In the genomic region with DNA sequence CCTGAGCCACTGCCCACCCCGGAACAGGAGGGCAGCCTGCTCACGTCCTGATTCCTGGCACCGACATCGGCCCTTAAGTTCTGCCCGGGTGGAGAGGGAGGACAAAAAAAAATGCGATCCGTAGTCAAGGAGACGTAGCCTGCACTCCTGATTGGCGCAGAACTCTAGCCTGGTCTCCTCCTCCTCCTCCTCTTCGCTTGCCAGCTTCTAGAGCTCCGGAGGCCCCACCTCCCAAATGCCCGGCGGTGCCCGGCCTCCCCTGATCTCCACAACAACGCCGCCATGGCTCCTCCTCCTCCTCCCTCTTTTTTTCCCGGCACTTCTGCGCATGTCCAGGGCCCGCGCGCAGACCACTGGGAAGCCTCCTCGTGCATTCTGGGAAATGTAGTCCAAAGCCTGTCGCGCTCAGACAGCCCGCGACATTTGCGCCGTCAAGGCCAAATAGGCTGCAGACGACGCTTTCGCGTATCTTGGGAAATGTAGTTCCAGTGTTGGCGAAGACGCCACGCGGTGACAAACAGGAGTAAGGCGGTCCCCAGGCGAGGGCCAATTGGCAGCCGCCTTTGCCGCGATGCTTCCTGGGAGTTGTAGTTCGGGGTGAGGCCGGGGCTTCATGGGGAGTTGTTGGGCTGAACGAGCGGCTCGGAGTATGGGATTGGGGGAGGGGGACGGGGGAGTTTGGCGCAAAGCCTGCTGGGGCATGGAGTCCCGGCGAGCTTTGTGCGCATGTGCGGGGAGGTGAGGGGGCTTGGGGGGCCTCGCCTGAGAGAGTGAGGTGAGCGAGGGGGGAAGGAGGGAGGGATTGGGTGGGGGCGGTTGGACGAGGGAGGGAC, we compare ENCODE assay signal across 1 cellular context.
TF ChIP-seq lines count a peak whose summit lies in the region.

A gene (plus strand): TSS at position 705 of the 833 bp plus-strand sequence. CDS start 5,625 bp downstream, outside the sequence.

TF ChIP-seq in HepG2, 621 proteins besides CTCF, POLR2A, EP300 and RAD21 (continued from another document and continues in another):
- TF ChIP-seq, protein P1, sequence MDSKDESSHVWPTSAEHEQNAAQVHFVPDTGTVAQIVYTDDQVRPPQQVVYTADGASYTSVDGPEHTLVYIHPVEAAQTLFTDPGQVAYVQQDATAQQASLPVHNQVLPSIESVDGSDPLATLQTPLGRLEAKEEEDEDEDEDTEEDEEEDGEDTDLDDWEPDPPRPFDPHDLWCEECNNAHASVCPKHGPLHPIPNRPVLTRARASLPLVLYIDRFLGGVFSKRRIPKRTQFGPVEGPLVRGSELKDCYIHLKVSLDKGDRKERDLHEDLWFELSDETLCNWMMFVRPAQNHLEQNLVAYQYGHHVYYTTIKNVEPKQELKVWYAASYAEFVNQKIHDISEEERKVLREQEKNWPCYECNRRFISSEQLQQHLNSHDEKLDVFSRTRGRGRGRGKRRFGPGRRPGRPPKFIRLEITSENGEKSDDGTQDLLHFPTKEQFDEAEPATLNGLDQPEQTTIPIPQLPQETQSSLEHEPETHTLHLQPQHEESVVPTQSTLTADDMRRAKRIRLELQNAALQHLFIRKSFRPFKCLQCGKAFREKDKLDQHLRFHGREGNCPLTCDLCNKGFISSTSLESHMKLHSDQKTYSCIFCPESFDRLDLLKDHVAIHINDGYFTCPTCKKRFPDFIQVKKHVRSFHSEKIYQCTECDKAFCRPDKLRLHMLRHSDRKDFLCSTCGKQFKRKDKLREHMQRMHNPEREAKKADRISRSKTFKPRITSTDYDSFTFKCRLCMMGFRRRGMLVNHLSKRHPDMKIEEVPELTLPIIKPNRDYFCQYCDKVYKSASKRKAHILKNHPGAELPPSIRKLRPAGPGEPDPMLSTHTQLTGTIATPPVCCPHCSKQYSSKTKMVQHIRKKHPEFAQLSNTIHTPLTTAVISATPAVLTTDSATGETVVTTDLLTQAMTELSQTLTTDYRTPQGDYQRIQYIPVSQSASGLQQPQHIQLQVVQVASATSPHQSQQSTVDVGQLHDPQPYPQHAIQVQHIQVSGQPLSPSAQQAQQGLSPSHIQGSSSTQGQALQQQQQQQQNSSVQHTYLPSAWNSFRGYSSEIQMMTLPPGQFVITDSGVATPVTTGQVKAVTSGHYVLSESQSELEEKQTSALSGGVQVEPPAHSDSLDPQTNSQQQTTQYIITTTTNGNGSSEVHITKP (CRISPR knock-in tag; IDR thresholded peaks at IDR 0.05; ENCODE audit: low read depth), result peak; percentile 63; the same call in 1 of the 2 replicates
- TF ChIP-seq, protein P2, sequence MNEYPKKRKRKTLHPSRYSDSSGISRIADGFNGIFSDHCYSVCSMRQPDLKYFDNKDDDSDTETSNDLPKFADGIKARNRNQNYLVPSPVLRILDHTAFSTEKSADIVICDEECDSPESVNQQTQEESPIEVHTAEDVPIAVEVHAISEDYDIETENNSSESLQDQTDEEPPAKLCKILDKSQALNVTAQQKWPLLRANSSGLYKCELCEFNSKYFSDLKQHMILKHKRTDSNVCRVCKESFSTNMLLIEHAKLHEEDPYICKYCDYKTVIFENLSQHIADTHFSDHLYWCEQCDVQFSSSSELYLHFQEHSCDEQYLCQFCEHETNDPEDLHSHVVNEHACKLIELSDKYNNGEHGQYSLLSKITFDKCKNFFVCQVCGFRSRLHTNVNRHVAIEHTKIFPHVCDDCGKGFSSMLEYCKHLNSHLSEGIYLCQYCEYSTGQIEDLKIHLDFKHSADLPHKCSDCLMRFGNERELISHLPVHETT (CRISPR knock-in tag; conservative IDR thresholded peaks at IDR 0.05), result peak; percentile 80
- peak; percentile 93 for TF ChIP-seq CREB1 (IDR thresholded peaks at IDR 0.05)
- peak; percentile 97 for TF ChIP-seq CREB1 (CRISPR knock-in tag; IDR thresholded peaks at IDR 0.05)
- peak; percentile 46; the same call in 1 of the 2 replicates for TF ChIP-seq ZNF264 (CRISPR knock-in tag; IDR thresholded peaks at IDR 0.05)
- TF ChIP-seq PCBP1 (IDR thresholded peaks at IDR 0.05; ENCODE audit: borderline replicate concordance, low read depth, low read length), result peak; percentile 93
- no peak for TF ChIP-seq MZF1 (CRISPR knock-in tag; IDR thresholded peaks at IDR 0.05; ENCODE audit: borderline replicate concordance)
- peak; percentile 47; the same call in 1 of the 2 replicates for TF ChIP-seq ETV5 (CRISPR knock-in tag; IDR thresholded peaks at IDR 0.05; ENCODE audit: borderline replicate concordance)
- TF ChIP-seq ZNF614 (CRISPR knock-in tag; IDR thresholded peaks at IDR 0.05; ENCODE audit: borderline replicate concordance), result no peak
- TF ChIP-seq ATF7 (IDR thresholded peaks at IDR 0.05), result no peak
- TF ChIP-seq ATF7 (CRISPR knock-in tag; IDR thresholded peaks at IDR 0.05), result 0 out of 2 replicates have a peak, but pooled peaks have one; percentile 44
- TF ChIP-seq, protein P3, sequence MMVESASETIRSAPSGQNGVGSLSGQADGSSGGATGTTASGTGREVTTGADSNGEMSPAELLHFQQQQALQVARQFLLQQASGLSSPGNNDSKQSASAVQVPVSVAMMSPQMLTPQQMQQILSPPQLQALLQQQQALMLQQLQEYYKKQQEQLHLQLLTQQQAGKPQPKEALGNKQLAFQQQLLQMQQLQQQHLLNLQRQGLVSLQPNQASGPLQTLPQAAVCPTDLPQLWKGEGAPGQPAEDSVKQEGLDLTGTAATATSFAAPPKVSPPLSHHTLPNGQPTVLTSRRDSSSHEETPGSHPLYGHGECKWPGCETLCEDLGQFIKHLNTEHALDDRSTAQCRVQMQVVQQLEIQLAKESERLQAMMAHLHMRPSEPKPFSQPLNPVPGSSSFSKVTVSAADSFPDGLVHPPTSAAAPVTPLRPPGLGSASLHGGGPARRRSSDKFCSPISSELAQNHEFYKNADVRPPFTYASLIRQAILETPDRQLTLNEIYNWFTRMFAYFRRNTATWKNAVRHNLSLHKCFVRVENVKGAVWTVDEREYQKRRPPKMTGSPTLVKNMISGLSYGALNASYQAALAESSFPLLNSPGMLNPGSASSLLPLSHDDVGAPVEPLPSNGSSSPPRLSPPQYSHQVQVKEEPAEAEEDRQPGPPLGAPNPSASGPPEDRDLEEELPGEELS (CRISPR knock-in tag; IDR thresholded peaks at IDR 0.05), result peak; percentile 45
- TF ChIP-seq, protein P4, sequence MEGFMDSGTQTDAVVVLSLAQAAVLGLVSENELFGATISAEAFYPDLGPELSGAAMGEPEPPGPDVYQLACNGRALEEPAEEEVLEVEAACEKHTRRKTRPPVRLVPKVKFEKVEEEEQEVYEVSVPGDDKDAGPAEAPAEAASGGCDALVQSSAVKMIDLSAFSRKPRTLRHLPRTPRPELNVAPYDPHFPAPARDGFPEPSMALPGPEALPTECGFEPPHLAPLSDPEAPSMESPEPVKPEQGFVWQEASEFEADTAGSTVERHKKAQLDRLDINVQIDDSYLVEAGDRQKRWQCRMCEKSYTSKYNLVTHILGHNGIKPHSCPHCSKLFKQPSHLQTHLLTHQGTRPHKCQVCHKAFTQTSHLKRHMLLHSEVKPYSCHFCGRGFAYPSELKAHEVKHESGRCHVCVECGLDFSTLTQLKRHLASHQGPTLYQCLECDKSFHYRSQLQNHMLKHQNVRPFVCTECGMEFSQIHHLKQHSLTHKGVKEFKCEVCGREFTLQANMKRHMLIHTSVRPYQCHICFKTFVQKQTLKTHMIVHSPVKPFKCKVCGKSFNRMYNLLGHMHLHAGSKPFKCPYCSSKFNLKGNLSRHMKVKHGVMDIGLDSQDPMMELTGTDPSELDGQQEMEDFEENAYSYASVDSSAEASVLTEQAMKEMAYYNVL (CRISPR knock-in tag; IDR thresholded peaks at IDR 0.05; ENCODE audit: borderline replicate concordance), result 0 out of 2 replicates have a peak, but pooled peaks have one; percentile 49
- TF ChIP-seq RFXAP (CRISPR knock-in tag; IDR thresholded peaks at IDR 0.05; ENCODE audit: borderline replicate concordance), result peak; percentile 49; the same call in 1 of the 2 replicates
- TF ChIP-seq YY1 (IDR thresholded peaks at IDR 0.05; ENCODE audit: insufficient read depth, insufficient replicate concordance, low read depth, low read length), result peak; percentile 90
- TF ChIP-seq ZNF431 (CRISPR knock-in tag; IDR thresholded peaks at IDR 0.05; ENCODE audit: borderline replicate concordance, low read depth), result 0 out of 2 replicates have a peak, but pooled peaks have one; percentile 64
- TF ChIP-seq SMYD3 (CRISPR knock-in tag; IDR thresholded peaks at IDR 0.05), result no peak
- peak; percentile 86; the same call in 1 of the 2 replicates for TF ChIP-seq ZSCAN31 (CRISPR knock-in tag; IDR thresholded peaks at IDR 0.05; ENCODE audit: low read depth)
- TF ChIP-seq ZNF143 (CRISPR knock-in tag; IDR thresholded peaks at IDR 0.05), result peak; percentile 90
- TF ChIP-seq ZNF335 (CRISPR knock-in tag; IDR thresholded peaks at IDR 0.05), result peak; percentile 79; the same call in 1 of the 2 replicates
- no peak for TF ChIP-seq RAD51 (IDR thresholded peaks at IDR 0.05; ENCODE audit: borderline replicate concordance)
- TF ChIP-seq, protein P5, sequence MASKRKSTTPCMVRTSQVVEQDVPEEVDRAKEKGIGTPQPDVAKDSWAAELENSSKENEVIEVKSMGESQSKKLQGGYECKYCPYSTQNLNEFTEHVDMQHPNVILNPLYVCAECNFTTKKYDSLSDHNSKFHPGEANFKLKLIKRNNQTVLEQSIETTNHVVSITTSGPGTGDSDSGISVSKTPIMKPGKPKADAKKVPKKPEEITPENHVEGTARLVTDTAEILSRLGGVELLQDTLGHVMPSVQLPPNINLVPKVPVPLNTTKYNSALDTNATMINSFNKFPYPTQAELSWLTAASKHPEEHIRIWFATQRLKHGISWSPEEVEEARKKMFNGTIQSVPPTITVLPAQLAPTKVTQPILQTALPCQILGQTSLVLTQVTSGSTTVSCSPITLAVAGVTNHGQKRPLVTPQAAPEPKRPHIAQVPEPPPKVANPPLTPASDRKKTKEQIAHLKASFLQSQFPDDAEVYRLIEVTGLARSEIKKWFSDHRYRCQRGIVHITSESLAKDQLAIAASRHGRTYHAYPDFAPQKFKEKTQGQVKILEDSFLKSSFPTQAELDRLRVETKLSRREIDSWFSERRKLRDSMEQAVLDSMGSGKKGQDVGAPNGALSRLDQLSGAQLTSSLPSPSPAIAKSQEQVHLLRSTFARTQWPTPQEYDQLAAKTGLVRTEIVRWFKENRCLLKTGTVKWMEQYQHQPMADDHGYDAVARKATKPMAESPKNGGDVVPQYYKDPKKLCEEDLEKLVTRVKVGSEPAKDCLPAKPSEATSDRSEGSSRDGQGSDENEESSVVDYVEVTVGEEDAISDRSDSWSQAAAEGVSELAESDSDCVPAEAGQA (IDR thresholded peaks at IDR 0.05; ENCODE audit: low read depth), result peak; percentile 79; the same call in 1 of the 2 replicates
- TF ChIP-seq, protein P5 (CRISPR knock-in tag; IDR thresholded peaks at IDR 0.05; ENCODE audit: borderline replicate concordance), result no peak
- no peak for TF ChIP-seq ZFAT (CRISPR knock-in tag; conservative IDR thresholded peaks at IDR 0.05)
- peak; percentile 34; the same call in 1 of the 2 replicates for TF ChIP-seq ZFP1 (CRISPR knock-in tag; IDR thresholded peaks at IDR 0.05)
- peak; percentile 61 for TF ChIP-seq RFX3 (CRISPR knock-in tag; IDR thresholded peaks at IDR 0.05)
- peak; percentile 78; the same call in 1 of the 2 replicates for TF ChIP-seq KDM5A (IDR thresholded peaks at IDR 0.05; ENCODE audit: borderline replicate concordance, low read length)
- peak; percentile 62; the same call in 1 of the 2 replicates for TF ChIP-seq PHF21A (CRISPR knock-in tag; IDR thresholded peaks at IDR 0.05)
- TF ChIP-seq FOXK2 (IDR thresholded peaks at IDR 0.05), result peak; percentile 70
- TF ChIP-seq ZFP36 (IDR thresholded peaks at IDR 0.05; ENCODE audit: borderline replicate concordance, low read depth, low read length, partially characterized antibody), result no peak
- TF ChIP-seq RNF2 (conservative IDR thresholded peaks at IDR 0.05; ENCODE audit: low read depth), result 0 out of 2 replicates have a peak, but pooled peaks have one; percentile 27
- no peak for TF ChIP-seq BRD4 (CRISPR knock-in tag; IDR thresholded peaks at IDR 0.05)
- TF ChIP-seq, protein P6, sequence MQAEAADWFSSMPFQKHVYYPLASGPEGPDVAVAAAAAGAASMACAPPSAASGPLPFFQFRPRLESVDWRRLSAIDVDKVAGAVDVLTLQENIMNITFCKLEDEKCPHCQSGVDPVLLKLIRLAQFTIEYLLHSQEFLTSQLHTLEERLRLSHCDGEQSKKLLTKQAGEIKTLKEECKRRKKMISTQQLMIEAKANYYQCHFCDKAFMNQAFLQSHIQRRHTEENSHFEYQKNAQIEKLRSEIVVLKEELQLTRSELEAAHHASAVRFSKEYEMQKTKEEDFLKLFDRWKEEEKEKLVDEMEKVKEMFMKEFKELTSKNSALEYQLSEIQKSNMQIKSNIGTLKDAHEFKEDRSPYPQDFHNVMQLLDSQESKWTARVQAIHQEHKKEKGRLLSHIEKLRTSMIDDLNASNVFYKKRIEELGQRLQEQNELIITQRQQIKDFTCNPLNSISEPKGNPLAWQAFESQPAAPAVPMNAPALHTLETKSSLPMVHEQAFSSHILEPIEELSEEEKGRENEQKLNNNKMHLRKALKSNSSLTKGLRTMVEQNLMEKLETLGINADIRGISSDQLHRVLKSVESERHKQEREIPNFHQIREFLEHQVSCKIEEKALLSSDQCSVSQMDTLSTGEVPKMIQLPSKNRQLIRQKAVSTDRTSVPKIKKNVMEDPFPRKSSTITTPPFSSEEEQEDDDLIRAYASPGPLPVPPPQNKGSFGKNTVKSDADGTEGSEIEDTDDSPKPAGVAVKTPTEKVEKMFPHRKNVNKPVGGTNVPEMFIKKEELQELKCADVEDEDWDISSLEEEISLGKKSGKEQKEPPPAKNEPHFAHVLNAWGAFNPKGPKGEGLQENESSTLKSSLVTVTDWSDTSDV (CRISPR knock-in tag; IDR thresholded peaks at IDR 0.05), result 0 out of 2 replicates have a peak, but pooled peaks have one; percentile 41
- peak; percentile 80 for TF ChIP-seq HNRNPLL (IDR thresholded peaks at IDR 0.05; ENCODE audit: low read depth, low read length, poor library complexity, severe bottlenecking)
- peak; percentile 44 for TF ChIP-seq SRSF1 (optimal IDR thresholded peaks at IDR 0.05; ENCODE audit: low read depth, low read length)
- peak; percentile 70; the same call in 1 of the 2 replicates for TF ChIP-seq ZFX (CRISPR knock-in tag; IDR thresholded peaks at IDR 0.05; ENCODE audit: low read depth)
